Comparison of ENCODE assay signal across 9 cellular contexts in genomic region chr10:113058175-113058961, GRCh38.
DNase-seq lines count a peak whose midpoint lies in the region; ATAC-seq, FAIRE-seq and TF ChIP-seq lines count a peak whose summit lies in the region.
"Had no signal": no experiment of that assay in that cellular context is flagged by ENCODE, and none has a peak within 500 bp of the region (broad histone marks: within the 10 kb centered on the region; RNA-seq: fewer than 3 reads in every experiment).

No MANE protein-coding gene starts in this region.

- H3K36me3 ChIP-seq in ascending aorta (no peaks in the 10 kb centered on the region), kidney (ENCODE audit: control insufficient read depth in 1 of 2, insufficient read depth in 2 of 2, low read length in 2 of 2) (no peaks in the 10 kb centered on the region), tibial nerve (no peaks in the 10 kb centered on the region)

- H3K27me3 ChIP-seq in ascending aorta (no peaks in the 10 kb centered on the region), tibial nerve (no peaks in the 10 kb centered on the region)

- FAIRE-seq in kidney (lab: Jason Lieb, UNC): no peak

- peak overlapping the region; percentile 43 to 47 for H3K4me3 ChIP-seq in ascending aorta
- peak overlapping the region; percentile 9 to 30 for H3K4me3 ChIP-seq in kidney (ENCODE audit: low read length in 2 of 2)
- H3K4me3 ChIP-seq in tibial nerve: peak overlapping the region in 2 of 4 donors; percentile 10 to 41

- TF ChIP-seq CTCF in ascending aorta (IDR thresholded peaks at IDR 0.05) (no peak), kidney (IDR thresholded peaks at IDR 0.05; ENCODE audit: borderline replicate concordance, extremely low read depth, insufficient read depth) (no peak), tibial nerve (IDR thresholded peaks at IDR 0.05) (no peak), GM10248 (IDR thresholded peaks at IDR 0.05; ENCODE audit: control extremely low read depth, extremely low read depth, low read depth, missing control alignments) (no peak)

- intact Hi-C loops in ascending aorta (cut with DNase I) (loop anchor here (10.0 kb wide), 1 partner anchor 436 kb away; no protein-coding TSS in a partner anchor), kidney (cut with DNase I) (no loop called here)

- TF ChIP-seq POLR2A in tibial nerve (IDR thresholded peaks at IDR 0.05): no peak

- CTCF ChIA-PET in GM10248 (lab: Yijun Ruan, JAX): no interaction called here

- 31 to 39% methylated on average over 15 of the region's 15 CpGs for WGBS in tibial nerve, 2 donors

- DNase-seq in NCI-H1436 (lab: John Stamatoyannopoulos, UW) (peak; percentile 10), NCI-H1436 treated with DMSO at 0.1 percent for 48 hours (lab: John Stamatoyannopoulos, UW) (no peak), ascending aorta (ENCODE audit: low spot score in 2 of 2) (no peak), kidney (no peak), tibial nerve (ENCODE audit: low spot score in 2 of 2) (no peak), GM10248 (ENCODE audit: extremely low spot score) (no peak)
- no peak for DNase-seq in activated naive CD4-positive, alpha-beta T cell treated with Interleukin-2 at 50 U/mL for 16 hours
- DNase-seq: ACHN had no signal

- H3K4me1 ChIP-seq in ascending aorta (peaks cover 29 to 87% of the 10 kb centered on the region in 2 donors), kidney (ENCODE audit: control insufficient read depth in 1 of 2, insufficient read depth in 1 of 2, low read depth in 1 of 2, low read length in 2 of 2) (peaks cover 32 to 39% of the 10 kb centered on the region in 2 donors), tibial nerve (peaks cover 0 to 88% (median 40%) of the 10 kb centered on the region in 4 donors)

- H3K9ac ChIP-seq in kidney (ENCODE audit: low read length in 2 of 2): no peak overlapping the region

- no peaks in the 10 kb centered on the region for H3K9me3 ChIP-seq in ascending aorta
- H3K9me3 ChIP-seq in kidney (ENCODE audit: control insufficient read depth in 1 of 2, low read length in 2 of 2): no peaks in the 10 kb centered on the region
- H3K9me3 ChIP-seq in tibial nerve: no peaks in the 10 kb centered on the region

- ATAC-seq in GM18519 (IDR thresholded peaks at IDR 0.05; ENCODE audit: low FRiP score, unreplicated experiment): no peak

- TF ChIP-seq EP300 in tibial nerve (IDR thresholded peaks at IDR 0.05): no peak

- POLR2A ChIA-PET in GM10248 (lab: Yijun Ruan, JAX): no interaction called here

- H3K27ac ChIP-seq in ascending aorta (peak overlapping the region; percentile 89 to 96), kidney (ENCODE audit: low read depth in 2 of 2, low read length in 2 of 2) (no peak overlapping the region), tibial nerve (peak overlapping the region; percentile 69 to 90 (median 74))

Comparison
In these comparisons a context has a peak if more than half of its experiments do, and no peak if none do; other contexts are left out.
1. H3K27ac ChIP-seq: peak in ascending aorta (2 of 2) and tibial nerve (4 of 4); none in kidney (0 of 2).